Comparison of ENCODE assay signal across 1 cellular context in genomic region chr6:8063762-8064637, GRCh38.
A peak's percentile ranks its signal among the peaks of the same experiment; 100 is the strongest.
TF ChIP-seq lines count a peak whose summit lies in the region.

A gene with protein sequence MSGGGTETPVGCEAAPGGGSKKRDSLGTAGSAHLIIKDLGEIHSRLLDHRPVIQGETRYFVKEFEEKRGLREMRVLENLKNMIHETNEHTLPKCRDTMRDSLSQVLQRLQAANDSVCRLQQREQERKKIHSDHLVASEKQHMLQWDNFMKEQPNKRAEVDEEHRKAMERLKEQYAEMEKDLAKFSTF (minus strand): TSS chr6:8064389. CDS start chr6:8064376, 13 bp downstream.

TF ChIP-seq in HepG2, 621 proteins besides CTCF, POLR2A, EP300 and RAD21 (continued from another document and continues in another):
- TF ChIP-seq ZNF337 (CRISPR knock-in tag; IDR thresholded peaks at IDR 0.05; ENCODE audit: borderline replicate concordance, low read depth) (no peak), SNAPC5 (CRISPR knock-in tag; IDR thresholded peaks at IDR 0.05; ENCODE audit: borderline replicate concordance) (0 out of 2 replicates have a peak, but pooled peaks have one; percentile 44), ZNF879 (CRISPR knock-in tag; IDR thresholded peaks at IDR 0.05) (no peak), ZEB1 (IDR thresholded peaks at IDR 0.05; ENCODE audit: insufficient replicate concordance, low read depth) (peak; percentile 85), GRHL1 (CRISPR knock-in tag; conservative IDR thresholded peaks at IDR 0.05) (no peak), ZNF180 (CRISPR knock-in tag; IDR thresholded peaks at IDR 0.05; ENCODE audit: borderline replicate concordance, low read depth) (no peak), ZNF430 (CRISPR knock-in tag; IDR thresholded peaks at IDR 0.05) (peak; percentile 75), RFX5 (IDR thresholded peaks at IDR 0.05; ENCODE audit: low read depth, low read length) (peak; percentile 44; the same call in 1 of the 2 replicates), ZNF878 (CRISPR knock-in tag; IDR thresholded peaks at IDR 0.05) (peak; percentile 61; the same call in 1 of the 2 replicates), SALL2 (CRISPR knock-in tag; IDR thresholded peaks at IDR 0.05) (no peak; the same call in 1 of the 2 replicates), GFI1 (CRISPR knock-in tag; IDR thresholded peaks at IDR 0.05; ENCODE audit: borderline replicate concordance) (peak; percentile 65; the same call in 1 of the 2 replicates), KLF9 (CRISPR knock-in tag; IDR thresholded peaks at IDR 0.05; ENCODE audit: low read depth) (no peak), POLR2G (IDR thresholded peaks at IDR 0.05; ENCODE audit: low read depth, low read length) (peak; percentile 92), MAFK (conservative IDR thresholded peaks at IDR 0.05 in 1 of 2, IDR thresholded peaks at IDR 0.05 in 1 of 2; ENCODE audit: low read length in 2 of 2) (no peak), ZBTB25 (CRISPR knock-in tag; IDR thresholded peaks at IDR 0.05) (peak; percentile 74; the same call in 1 of the 2 replicates), BHLHE40 (IDR thresholded peaks at IDR 0.05; ENCODE audit: low read length) (no peak), U2AF2 (IDR thresholded peaks at IDR 0.05; ENCODE audit: low read depth, low read length) (no peak), NFIC (IDR thresholded peaks at IDR 0.05; ENCODE audit: low read length) (no peak; the same call in 1 of the 2 replicates), ZBED4 (CRISPR knock-in tag; IDR thresholded peaks at IDR 0.05; ENCODE audit: borderline replicate concordance) (peak; percentile 63; the same call in 1 of the 2 replicates), ZNF713 (CRISPR knock-in tag; IDR thresholded peaks at IDR 0.05) (no peak), ZNF724P (CRISPR knock-in tag; IDR thresholded peaks at IDR 0.05; ENCODE audit: borderline replicate concordance) (no peak; the same call in 1 of the 2 replicates), SP1 (IDR thresholded peaks at IDR 0.05) (no peak), SP1 (CRISPR knock-in tag; IDR thresholded peaks at IDR 0.05) (peak; percentile 55; the same call in 1 of the 2 replicates), RFX1 (IDR thresholded peaks at IDR 0.05) (no peak), ZSCAN22 (CRISPR knock-in tag; IDR thresholded peaks at IDR 0.05) (no peak), ZBTB40 (IDR thresholded peaks at IDR 0.05) (no peak), ZBTB40 (CRISPR knock-in tag; IDR thresholded peaks at IDR 0.05) (peak; percentile 87), ZNF792 (CRISPR knock-in tag; IDR thresholded peaks at IDR 0.05) (peak; percentile 64; the same call in 1 of the 2 replicates), ZNF552 (CRISPR knock-in tag; IDR thresholded peaks at IDR 0.05; ENCODE audit: borderline replicate concordance) (peak; percentile 72), TCF7 (IDR thresholded peaks at IDR 0.05; ENCODE audit: low read depth) (no peak), NCOA1 (CRISPR knock-in tag; IDR thresholded peaks at IDR 0.05) (no peak; the same call in 1 of the 2 replicates)
- TF ChIP-seq, protein P1, sequence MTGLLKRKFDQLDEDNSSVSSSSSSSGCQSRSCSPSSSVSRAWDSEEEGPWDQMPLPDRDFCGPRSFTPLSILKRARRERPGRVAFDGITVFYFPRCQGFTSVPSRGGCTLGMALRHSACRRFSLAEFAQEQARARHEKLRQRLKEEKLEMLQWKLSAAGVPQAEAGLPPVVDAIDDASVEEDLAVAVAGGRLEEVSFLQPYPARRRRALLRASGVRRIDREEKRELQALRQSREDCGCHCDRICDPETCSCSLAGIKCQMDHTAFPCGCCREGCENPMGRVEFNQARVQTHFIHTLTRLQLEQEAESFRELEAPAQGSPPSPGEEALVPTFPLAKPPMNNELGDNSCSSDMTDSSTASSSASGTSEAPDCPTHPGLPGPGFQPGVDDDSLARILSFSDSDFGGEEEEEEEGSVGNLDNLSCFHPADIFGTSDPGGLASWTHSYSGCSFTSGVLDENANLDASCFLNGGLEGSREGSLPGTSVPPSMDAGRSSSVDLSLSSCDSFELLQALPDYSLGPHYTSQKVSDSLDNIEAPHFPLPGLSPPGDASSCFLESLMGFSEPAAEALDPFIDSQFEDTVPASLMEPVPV (CRISPR knock-in tag; IDR thresholded peaks at IDR 0.05) = peak; percentile 93
- TF ChIP-seq, protein P2, sequence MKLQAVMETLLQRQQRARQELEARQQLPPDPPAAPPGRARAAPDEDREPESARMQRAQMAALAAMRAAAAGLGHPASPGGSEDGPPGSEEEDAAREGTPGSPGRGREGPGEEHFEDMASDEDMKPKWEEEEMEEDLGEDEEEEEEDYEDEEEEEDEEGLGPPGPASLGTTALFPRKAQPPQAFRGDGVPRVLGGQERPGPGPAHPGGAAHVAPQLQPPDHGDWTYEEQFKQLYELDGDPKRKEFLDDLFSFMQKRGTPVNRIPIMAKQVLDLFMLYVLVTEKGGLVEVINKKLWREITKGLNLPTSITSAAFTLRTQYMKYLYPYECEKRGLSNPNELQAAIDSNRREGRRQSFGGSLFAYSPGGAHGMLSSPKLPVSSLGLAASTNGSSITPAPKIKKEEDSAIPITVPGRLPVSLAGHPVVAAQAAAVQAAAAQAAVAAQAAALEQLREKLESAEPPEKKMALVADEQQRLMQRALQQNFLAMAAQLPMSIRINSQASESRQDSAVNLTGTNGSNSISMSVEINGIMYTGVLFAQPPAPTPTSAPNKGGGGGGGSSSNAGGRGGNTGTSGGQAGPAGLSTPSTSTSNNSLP (IDR thresholded peaks at IDR 0.05; ENCODE audit: low read depth, low read length) = peak; percentile 87
- TF ChIP-seq, protein P3, sequence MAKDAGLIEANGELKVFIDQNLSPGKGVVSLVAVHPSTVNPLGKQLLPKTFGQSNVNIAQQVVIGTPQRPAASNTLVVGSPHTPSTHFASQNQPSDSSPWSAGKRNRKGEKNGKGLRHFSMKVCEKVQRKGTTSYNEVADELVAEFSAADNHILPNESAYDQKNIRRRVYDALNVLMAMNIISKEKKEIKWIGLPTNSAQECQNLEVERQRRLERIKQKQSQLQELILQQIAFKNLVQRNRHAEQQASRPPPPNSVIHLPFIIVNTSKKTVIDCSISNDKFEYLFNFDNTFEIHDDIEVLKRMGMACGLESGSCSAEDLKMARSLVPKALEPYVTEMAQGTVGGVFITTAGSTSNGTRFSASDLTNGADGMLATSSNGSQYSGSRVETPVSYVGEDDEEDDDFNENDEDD (CRISPR knock-in tag; IDR thresholded peaks at IDR 0.05; ENCODE audit: borderline replicate concordance) = peak; percentile 53; the same call in 1 of the 2 replicates
